Comparison of ENCODE assay signal across 18 cellular contexts in the genomic region with DNA sequence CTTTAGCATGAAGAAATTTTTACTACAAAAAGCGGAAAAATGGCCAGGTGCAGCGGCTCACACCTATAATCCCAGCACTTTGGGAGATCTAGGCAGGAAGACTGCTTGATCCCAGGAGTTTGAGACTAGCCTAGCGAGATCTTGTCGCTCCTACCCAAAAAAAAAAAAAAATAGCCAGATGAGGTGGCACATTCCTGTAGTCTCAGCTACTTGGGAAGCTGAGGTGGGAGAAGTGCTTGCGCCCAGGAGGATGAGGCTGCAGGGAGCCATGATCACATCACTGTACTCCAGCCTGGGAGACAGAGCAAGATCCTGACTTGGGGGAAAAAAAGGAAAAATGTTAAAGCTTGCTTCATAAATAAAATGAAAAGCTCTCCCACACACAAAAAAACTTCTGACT. TPM values are rescaled to one million over a fixed set of nuclear protein-coding genes. Genes with fewer than 3 reads are reported as not detected.
DNase-seq lines count a peak whose midpoint lies in the region; TF ChIP-seq lines count a peak whose summit lies in the region.
"Had no signal": no experiment of that assay in that cellular context is flagged by ENCODE, and none has a peak within 500 bp of the region (broad histone marks: within the 10 kb centered on the region; RNA-seq: fewer than 3 reads in every experiment).

No MANE protein-coding gene starts in this region.

- H3K79me1 ChIP-seq in H9 (ENCODE audit: insufficient read depth, low read depth, low read length, poor library complexity, severe bottlenecking), result peaks cover 11% of the 10 kb centered on the region

- H3K4me1 Mint-ChIP-seq in H9 (peaks cover 5 to 7% of the 10 kb centered on the region in 2 experiments), chondrocyte (ENCODE audit: low read depth) (peaks cover 12% of the 10 kb centered on the region)

- H3K4ac ChIP-seq in H9 (ENCODE audit: low read depth, low read length), result no peak overlapping the region

- H4K8ac ChIP-seq in H9 (replicated peaks; ENCODE audit: insufficient read length, low read depth, low read length), result no peak overlapping the region

- no peaks in the 10 kb centered on the region for H3K27me3 Mint-ChIP-seq in H9 (ENCODE audit: low read depth)
- H3K27me3 Mint-ChIP-seq in chondrocyte (ENCODE audit: low read depth), result no peaks in the 10 kb centered on the region
- H3K27me3 Mint-ChIP-seq: CD4-positive, CD25-positive, alpha-beta regulatory T cell; CD8-positive, alpha-beta memory T cell had no signal

- H3K14ac ChIP-seq in H9 (ENCODE audit: insufficient read depth, low read length), result no peak overlapping the region

- H2BK15ac ChIP-seq in H9 (ENCODE audit: low read depth, low read length), result no peak overlapping the region

- H3K27ac Mint-ChIP-seq in H9 (peak overlapping the region in 2 of 3 experiments; percentile 26 to 56; a peak in 3 of 7 replicates), chondrocyte (ENCODE audit: unreplicated experiment) (peak overlapping the region; percentile 84)
- H3K27ac Mint-ChIP-seq: CD4-positive, CD25-positive, alpha-beta regulatory T cell; HFFc6 had no signal

- no peak overlapping the region for H2AK5ac ChIP-seq in H9 (ENCODE audit: insufficient read length, low read length)

- no peak overlapping the region for H2BK20ac ChIP-seq in H9 (ENCODE audit: low read depth, low read length, poor library complexity, severe bottlenecking)

- H3K4me1 ChIP-seq in H9 (ENCODE audit: insufficient read depth, low read length) (no peaks in the 10 kb centered on the region), osteoblast (ENCODE audit: insufficient read depth, low read length) (peaks cover 17% of the 10 kb centered on the region)
- H3K4me1 ChIP-seq: BE2C had no signal

- H4K20me1 ChIP-seq in H9 (ENCODE audit: control insufficient read depth, insufficient read depth, insufficient read length) (no peaks in the 10 kb centered on the region), osteoblast (ENCODE audit: insufficient read depth, low read length) (peaks cover 44% of the 10 kb centered on the region)

- no peak for TF ChIP-seq CTCF in H9 (conservative IDR thresholded peaks at IDR 0.05)
- no peak for TF ChIP-seq CTCF in chondrocyte (IDR thresholded peaks at IDR 0.05)
- no peak for TF ChIP-seq CTCF in osteoblast (IDR thresholded peaks at IDR 0.05; ENCODE audit: extremely low read depth, low read depth, low read length)

- H3K56ac ChIP-seq in H9 (ENCODE audit: insufficient read length, low read depth, low read length), result no peak overlapping the region

- H3K4me3 ChIP-seq in osteoblast (ENCODE audit: insufficient read depth, low read length), result no peak overlapping the region
- H3K4me3 ChIP-seq: GM12878 had no signal

- H3K27ac ChIP-seq in H9 (ENCODE audit: insufficient read length, low read depth, low read length) (no peak overlapping the region), osteoblast (ENCODE audit: low read depth, low read length) (peak overlapping the region; percentile 29)
- H3K27ac ChIP-seq: HL-60 had no signal

- DNase-seq in H9 (no peak), chondrocyte (ENCODE audit: low spot score) (no peak), osteoblast (ENCODE audit: insufficient read length, low spot score, missing footprints) (no peak), AG20443 (ENCODE audit: low spot score) (no peak), OCI-M2 (lab: John Stamatoyannopoulos, UW; ENCODE audit: unreplicated experiment) (no peak)
- no peak for DNase-seq in activated CD4-positive, alpha-beta T cell treated with anti-CD3 and anti-CD28 coated beads for 1 hour
- DNase-seq: BE2C; C1 segment of cervical spinal cord; CD4-positive, CD25-positive, alpha-beta regulatory T cell; CD8-positive, alpha-beta memory T cell; COR-L47; DMS 273 treated with DMSO at 0.1 percent for 48 hours; DMS53; DND-41; EL; HFFc6 had no signal

- no peaks in the 10 kb centered on the region for H3K27me3 ChIP-seq in H9 (ENCODE audit: insufficient read depth, low read length)
- H3K27me3 ChIP-seq in osteoblast (ENCODE audit: insufficient read depth, low read length), result no peaks in the 10 kb centered on the region
- H3K27me3 ChIP-seq: BE2C had no signal

- no peaks in the 10 kb centered on the region for H3K23me2 ChIP-seq in H9 (ENCODE audit: insufficient read length, low read depth, low read length, poor library complexity, severe bottlenecking)

- H2BK12ac ChIP-seq in H9 (ENCODE audit: insufficient read length, low read depth, low read length), result no peak overlapping the region

- no peak overlapping the region for H2BK5ac ChIP-seq in H9 (ENCODE audit: insufficient read length, low read length)

- H3K79me2 ChIP-seq in H9 (ENCODE audit: insufficient read depth, low read length), result peaks cover 8% of the 10 kb centered on the region; the same call in 1 of the 2 replicates
- peaks cover 86% of the 10 kb centered on the region for H3K79me2 ChIP-seq in osteoblast (ENCODE audit: insufficient read depth, low read length)

- no peak overlapping the region for H3K18ac ChIP-seq in H9 (ENCODE audit: insufficient read length, low read depth, low read length)

- no peak overlapping the region for H3K4me2 ChIP-seq in H9 (ENCODE audit: insufficient read depth, insufficient read length, low read length)
- no peak overlapping the region for H3K4me2 ChIP-seq in osteoblast (ENCODE audit: insufficient read depth, low read length)

- H3K23ac ChIP-seq in H9 (ENCODE audit: insufficient read length, low read depth, low read length), result no peak overlapping the region

- H2BK120ac ChIP-seq in H9 (ENCODE audit: low read depth, low read length, poor library complexity, severe bottlenecking), result no peak overlapping the region

- H4K5ac ChIP-seq in H9 (ENCODE audit: insufficient read length, low read depth, low read length), result no peak overlapping the region

- no peaks in the 10 kb centered on the region for H3K36me3 ChIP-seq in osteoblast (ENCODE audit: insufficient read depth, low read length)
- H3K36me3 ChIP-seq: BE2C had no signal

- H3T11ph ChIP-seq in H9 (ENCODE audit: low read length), result no peak overlapping the region

- H3K36me3 Mint-ChIP-seq in H9 (ENCODE audit: insufficient read depth in 1 of 3, low read depth in 3 of 3) (0 out of 7 replicates have a peak, but pooled peaks cover 0 to 2% (median 0%) of the 10 kb centered on the region in 3 experiments), chondrocyte (ENCODE audit: low read depth) (no peaks in the 10 kb centered on the region)
- H3K36me3 Mint-ChIP-seq: CD4-positive, CD25-positive, alpha-beta regulatory T cell had no signal

- H3K9me3 Mint-ChIP-seq in H9 (no peaks in the 10 kb centered on the region), chondrocyte (ENCODE audit: low read depth) (no peaks in the 10 kb centered on the region)
- H3K9me3 Mint-ChIP-seq: CD4-positive, CD25-positive, alpha-beta regulatory T cell; CD8-positive, alpha-beta memory T cell; HFFc6 had no signal

- H3K9me3 ChIP-seq in H9 (ENCODE audit: control insufficient read depth, low read depth, low read length), result no peaks in the 10 kb centered on the region
- no peaks in the 10 kb centered on the region for H3K9me3 ChIP-seq in osteoblast (ENCODE audit: low read depth, low read length)
- H3K9me3 ChIP-seq: BE2C had no signal

- WGBS in H9 (ENCODE audit: extremely low coverage, insufficient read length, low lambda C conversion rate), result no CpG with 5 or more reads among the region's 5 CpGs

- no peak overlapping the region for H3K9ac ChIP-seq in H9 (ENCODE audit: extremely low read depth, insufficient read length, low read length)

- H3K4me3 Mint-ChIP-seq in H9 (no peak overlapping the region), chondrocyte (ENCODE audit: unreplicated experiment) (no peak overlapping the region)
- H3K4me3 Mint-ChIP-seq: CD4-positive, CD25-positive, alpha-beta regulatory T cell; CD8-positive, alpha-beta memory T cell; HFFc6 had no signal

- H2AFZ ChIP-seq in H9 (ENCODE audit: low read length) (no peak overlapping the region), osteoblast (ENCODE audit: low read length) (no peak overlapping the region)

- no peak overlapping the region for H4K91ac ChIP-seq in H9 (ENCODE audit: insufficient read length, low read depth, low read length)

RNA-seq across cellular contexts. Expression of gene NUDT3, which starts 14.5 kb away (rescaled TPM):
- total RNA-seq in H9 (2021), result 22.7 and 23.6 TPM in 2 replicates
- total RNA-seq in chondrocyte, result 21.6 to 25.9 TPM (median 22.0 TPM) in 3 replicates
- total RNA-seq in osteoblast, result 37.6 and 42.4 TPM in 2 replicates

RNA-seq across cellular contexts. Expression of gene RPS10, which starts 47.9 kb away (rescaled TPM):
- total RNA-seq in H9 (2021) (2,330 and 2,392 TPM in 2 replicates), chondrocyte (751 to 941 TPM (median 771 TPM) in 3 replicates), osteoblast (1,993 and 2,228 TPM in 2 replicates)
